In genomic region chr3:143207338-143207961, GRCh38 we compare ENCODE assay signal across 9 cellular contexts.
DNase-seq lines count a peak whose midpoint lies in the region; ATAC-seq and TF ChIP-seq lines count a peak whose summit lies in the region.
"Had no signal": no experiment of that assay in that cellular context is flagged by ENCODE, and none has a peak within 500 bp of the region (broad histone marks: within the 10 kb centered on the region; RNA-seq: fewer than 3 reads in every experiment).

No MANE protein-coding gene starts in this region.

- no peaks in the 10 kb centered on the region for H3K36me3 ChIP-seq in GM06990 (ENCODE audit: control insufficient read depth, insufficient read depth, low read length)
- no peaks in the 10 kb centered on the region for H3K36me3 ChIP-seq in brain microvascular endothelial cell (replicated peaks)
- no peaks in the 10 kb centered on the region for H3K36me3 ChIP-seq in CD4-positive, alpha-beta memory T cell (ENCODE audit: insufficient read depth, low read length)
- H3K36me3 ChIP-seq: thoracic aorta had no signal

- peak; percentile 85 for ATAC-seq in GM21360 (IDR thresholded peaks at IDR 0.05; ENCODE audit: unreplicated experiment)
- peak; percentile 88 for ATAC-seq in HG03469 (IDR thresholded peaks at IDR 0.05; ENCODE audit: unreplicated experiment)
- no peak for ATAC-seq in T-helper 17 cell

- H3K27ac Mint-ChIP-seq in T-helper 17 cell, result no peak overlapping the region
- H3K27ac Mint-ChIP-seq in CD4-positive, alpha-beta memory T cell, result no peak overlapping the region

- H3K27ac ChIP-seq in brain microvascular endothelial cell, result no peak overlapping the region
- no peak overlapping the region for H3K27ac ChIP-seq in CD4-positive, alpha-beta memory T cell (ENCODE audit: low read depth, low read length)
- H3K27ac ChIP-seq: thoracic aorta had no signal

- POLR2A ChIA-PET in CD4-positive, alpha-beta memory T cell (lab: Charles Lee; ENCODE audit: partially characterized antibody), result no interaction called here

- H3K4me1 Mint-ChIP-seq in T-helper 17 cell, result no peaks in the 10 kb centered on the region
- H3K4me1 Mint-ChIP-seq in CD4-positive, alpha-beta memory T cell, result peaks cover 0 to 2% (median 0%) of the 10 kb centered on the region in 4 donors

- DNase-seq in GM06990 (ENCODE audit: extremely low read depth, insufficient read length), result peak; percentile 80
- peak; percentile 33 for DNase-seq in brain microvascular endothelial cell
- no peak for DNase-seq in T-helper 17 cell
- DNase-seq in Ammon's horn (ENCODE audit: low spot score), result no peak
- no peak for DNase-seq in CD4-positive, alpha-beta memory T cell
- DNase-seq in COLO829 (ENCODE audit: low spot score), result no peak

- no peaks in the 10 kb centered on the region for H3K36me3 Mint-ChIP-seq in T-helper 17 cell (ENCODE audit: low read depth)
- no peaks in the 10 kb centered on the region for H3K36me3 Mint-ChIP-seq in CD4-positive, alpha-beta memory T cell

- H3K4me1 ChIP-seq in CD4-positive, alpha-beta memory T cell (ENCODE audit: insufficient read depth, low read length), result no peaks in the 10 kb centered on the region

- TF ChIP-seq CTCF in GM06990 (IDR thresholded peaks at IDR 0.05; ENCODE audit: insufficient read depth, low read length, poor library complexity, severe bottlenecking) (no peak), brain microvascular endothelial cell (IDR thresholded peaks at IDR 0.05; ENCODE audit: low read depth, low read length, missing control alignments) (no peak)

- CTCF ChIA-PET in CD4-positive, alpha-beta memory T cell (lab: Charles Lee; ENCODE audit: partially characterized antibody), result no interaction called here

- H3K9me3 Mint-ChIP-seq in CD4-positive, alpha-beta memory T cell, result peaks cover 0 to 6% (median 4%) of the 10 kb centered on the region in 8 donors

- H3K27me3 ChIP-seq in GM06990 (replicated peaks; ENCODE audit: control insufficient read depth, insufficient read depth, low read length) (no peaks in the 10 kb centered on the region), brain microvascular endothelial cell (replicated peaks) (no peaks in the 10 kb centered on the region)
- no peaks in the 10 kb centered on the region for H3K27me3 ChIP-seq in CD4-positive, alpha-beta memory T cell (ENCODE audit: insufficient read depth, low read length)

- in situ Hi-C loops in brain microvascular endothelial cell (cut with HindIII; ENCODE audit: low pct_ligation_motif_present, low sequenced_read_pairs), result no loop called here

- H3K4me3 Mint-ChIP-seq in T-helper 17 cell, result no peak overlapping the region
- no peak overlapping the region for H3K4me3 Mint-ChIP-seq in CD4-positive, alpha-beta memory T cell

- no peak overlapping the region for H3K4me3 ChIP-seq in GM06990 (replicated peaks; ENCODE audit: low read depth, low read length)
- no peak overlapping the region for H3K4me3 ChIP-seq in brain microvascular endothelial cell (ENCODE audit: low read depth, low read length)
- no peak overlapping the region for H3K4me3 ChIP-seq in CD4-positive, alpha-beta memory T cell (ENCODE audit: low read length in 2 of 2)
- H3K4me3 ChIP-seq: thoracic aorta had no signal

- H3K27me3 Mint-ChIP-seq in T-helper 17 cell, result peaks cover 13% of the 10 kb centered on the region
- peaks cover 0 to 3% of the 10 kb centered on the region in 2 donors for H3K27me3 Mint-ChIP-seq in CD4-positive, alpha-beta memory T cell

- intact Hi-C loops in CD4-positive, alpha-beta memory T cell (cut with micrococcal nuclease), result no loop called here

- H3K9me3 ChIP-seq in T-helper 17 cell (ENCODE audit: control insufficient read depth, low read length, poor library complexity, severe bottlenecking), result no peaks in the 10 kb centered on the region
- no peaks in the 10 kb centered on the region for H3K9me3 ChIP-seq in CD4-positive, alpha-beta memory T cell (ENCODE audit: control insufficient read depth in 1 of 2, low read length in 2 of 2)
- H3K9me3 ChIP-seq: thoracic aorta had no signal

Comparison
In these comparisons a context has a peak if more than half of its experiments do, and no peak if none do; other contexts are left out.
1. DNase-seq: peak in GM06990 (single experiment) and brain microvascular endothelial cell (single experiment); none in T-helper 17 cell (0 of 3), Ammon's horn (single experiment), CD4-positive, alpha-beta memory T cell (0 of 5) and COLO829 (single experiment).